1 cellular context compared by ENCODE assay signal in the genomic region with DNA sequence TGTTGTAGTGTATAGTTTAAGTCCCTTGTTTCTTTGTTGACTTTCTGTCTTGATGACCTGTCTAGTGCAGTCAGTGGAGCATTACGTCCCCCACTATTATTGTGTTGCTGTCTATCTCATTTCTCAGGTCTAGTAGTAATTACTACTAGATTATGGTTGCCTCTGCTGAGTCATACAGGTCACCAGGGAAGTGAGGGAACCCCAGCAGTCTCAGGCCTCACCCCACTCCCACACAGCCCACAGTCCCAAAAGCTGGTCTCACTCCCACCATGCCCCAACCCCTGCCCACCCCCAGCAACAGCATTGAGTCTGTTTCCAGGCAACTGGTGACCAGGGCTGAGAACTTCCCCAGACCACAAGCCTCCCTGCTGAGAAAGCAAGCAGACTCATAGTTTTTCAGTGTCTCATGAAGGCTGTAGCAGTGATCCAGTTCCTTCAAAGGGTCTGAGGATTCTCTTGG.
TF ChIP-seq lines count a peak whose summit lies in the region.

No MANE protein-coding gene starts in this region.

TF ChIP-seq in SK-N-SH treated with all-trans-retinoic acid at 6 μM for 48 hours, 23 proteins besides CTCF, POLR2A, EP300 and RAD21 (continued from another document):
- TF ChIP-seq CSRNP3 (CRISPR knock-in tag; IDR thresholded peaks at IDR 0.05) = no peak
- no peak for TF ChIP-seq ESRRG (CRISPR knock-in tag; IDR thresholded peaks at IDR 0.05)
- no peak for TF ChIP-seq ARNTL (CRISPR knock-in tag; IDR thresholded peaks at IDR 0.05; ENCODE audit: borderline replicate concordance, low read depth)
- TF ChIP-seq OSR1 (CRISPR knock-in tag; IDR thresholded peaks at IDR 0.05) = no peak
